ENCODE assay signal across 20 cellular contexts in the genomic region with DNA sequence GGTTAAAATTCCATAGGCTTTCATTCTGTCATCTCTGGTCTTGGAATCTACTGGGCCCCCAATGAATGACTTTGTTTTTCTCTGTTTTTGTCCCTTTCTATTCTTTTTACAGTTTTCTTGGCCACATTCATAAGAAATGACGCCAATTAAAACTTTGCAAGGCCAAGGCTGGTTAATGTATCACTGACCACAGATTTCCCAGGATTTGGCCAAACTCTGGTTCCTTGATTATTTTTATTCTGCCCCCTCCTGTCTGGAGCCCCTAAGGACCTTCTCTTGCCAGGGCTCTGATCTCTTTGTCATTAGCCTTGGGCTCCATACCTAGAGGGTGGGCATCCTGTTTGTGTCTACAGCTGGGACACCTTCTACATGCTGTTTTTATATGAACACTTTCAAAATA.
DNase-seq lines count a peak whose midpoint lies in the region; ATAC-seq, FAIRE-seq and TF ChIP-seq lines count a peak whose summit lies in the region.
"Had no signal": no experiment of that assay in that cellular context is flagged by ENCODE, and none has a peak within 500 bp of the region (broad histone marks: within the 10 kb centered on the region; RNA-seq: fewer than 3 reads in every experiment).

No MANE protein-coding gene starts in this region.

- no peak for FAIRE-seq in kidney (lab: Jason Lieb, UNC)

- TF ChIP-seq CTCF in right atrium auricular region (IDR thresholded peaks at IDR 0.05) (no peak), tibial artery (IDR thresholded peaks at IDR 0.05) (no peak), kidney (IDR thresholded peaks at IDR 0.05; ENCODE audit: borderline replicate concordance, extremely low read depth, insufficient read depth) (no peak), tibial nerve (IDR thresholded peaks at IDR 0.05) (no peak)

- DNase-seq in Right ventricle myocardium inferior (ENCODE audit: missing footprints) = no peak
- DNase-seq in right atrium auricular region (ENCODE audit: low spot score) = no peak
- peak; percentile 2 for DNase-seq in fibroblast of gingiva (ENCODE audit: low read depth)
- peak; percentile 43 for DNase-seq in left lobe of liver (ENCODE audit: low spot score)
- DNase-seq in tibial artery = no peak
- no peak for DNase-seq in kidney
- DNase-seq in tibial nerve (ENCODE audit: low spot score in 2 of 2) = no peak
- DNase-seq in DMS153 treated with DMSO at 0.1 percent for 48 hours (lab: John Stamatoyannopoulos, UW; ENCODE audit: unreplicated experiment) = no peak
- DNase-seq: CD8-positive, alpha-beta memory T cell; DMS 273 treated with DMSO at 0.1 percent for 48 hours; MM.1S; NCI-H1105; NCI-H187 treated with DMSO at 0.1 percent for 48 hours; NCI-H2171; NCI-H446 treated with DMSO at 0.1 percent for 48 hours; NCI-H748 treated with DMSO at 0.1 percent for 48 hours had no signal

- no peak for TF ChIP-seq EP300 in tibial nerve (IDR thresholded peaks at IDR 0.05)

- H3K9me3 ChIP-seq in right atrium auricular region (no peaks in the 10 kb centered on the region), tibial artery (no peaks in the 10 kb centered on the region), kidney (ENCODE audit: control insufficient read depth in 1 of 2, low read length in 2 of 2) (no peaks in the 10 kb centered on the region), tibial nerve (peaks cover 0 to under 1% (median 0%) of the 10 kb centered on the region in 4 donors)
- H3K9me3 ChIP-seq: BLaER1 had no signal

- 48 to 49% methylated on average over 1 of the region's 1 CpG for WGBS in tibial nerve, 2 donors

- TF ChIP-seq POLR2A in tibial nerve (IDR thresholded peaks at IDR 0.05) = no peak

- H3K27me3 ChIP-seq in right atrium auricular region (no peaks in the 10 kb centered on the region), tibial artery (no peaks in the 10 kb centered on the region), tibial nerve (no peaks in the 10 kb centered on the region)
- H3K27me3 ChIP-seq: BLaER1 had no signal

- ATAC-seq in Right ventricle myocardium inferior (peak; percentile 60), left lobe of liver (peak; percentile 83)
- ATAC-seq: Panc1 had no signal

- intact Hi-C loops in Right ventricle myocardium inferior (cut with DNase I) = no loop called here
- intact Hi-C loops in tibial artery (cut with DNase I; ENCODE audit: low total_unique reads) = no loop called here
- intact Hi-C loops in kidney (cut with DNase I) = no loop called here

- H3K36me3 ChIP-seq in right atrium auricular region (no peaks in the 10 kb centered on the region), tibial artery (no peaks in the 10 kb centered on the region), kidney (ENCODE audit: control insufficient read depth in 1 of 2, insufficient read depth in 2 of 2, low read length in 2 of 2) (no peaks in the 10 kb centered on the region), tibial nerve (no peaks in the 10 kb centered on the region)
- H3K36me3 ChIP-seq: BLaER1 had no signal

- no peak overlapping the region for H3K27ac ChIP-seq in right atrium auricular region
- H3K27ac ChIP-seq in tibial artery = peak overlapping the region; percentile 54 to 70
- H3K27ac ChIP-seq in kidney (ENCODE audit: low read depth in 2 of 2, low read length in 2 of 2) = no peak overlapping the region
- peak overlapping the region in 2 of 4 donors; percentile 7 to 54 for H3K27ac ChIP-seq in tibial nerve
- H3K27ac ChIP-seq: 22Rv1, BLaER1, KMS-11 had no signal

- no peaks in the 10 kb centered on the region for H3K4me1 ChIP-seq in right atrium auricular region
- H3K4me1 ChIP-seq in tibial artery = peaks cover 0 to 34% (median 11%) of the 10 kb centered on the region in 4 donors
- peaks cover 0 to 2% of the 10 kb centered on the region in 2 donors for H3K4me1 ChIP-seq in kidney (ENCODE audit: control insufficient read depth in 1 of 2, insufficient read depth in 1 of 2, low read depth in 1 of 2, low read length in 2 of 2)
- peaks cover 0 to 12% (median 3%) of the 10 kb centered on the region in 4 donors for H3K4me1 ChIP-seq in tibial nerve
- H3K4me1 ChIP-seq: BLaER1 had no signal

- no peak overlapping the region for H3K9ac ChIP-seq in kidney (ENCODE audit: low read length in 2 of 2)
- H3K9ac ChIP-seq: BLaER1, KMS-11 had no signal

- H3K4me3 ChIP-seq in right atrium auricular region (no peak overlapping the region), tibial artery (no peak overlapping the region), kidney (ENCODE audit: low read length in 2 of 2) (no peak overlapping the region), tibial nerve (no peak overlapping the region)
- H3K4me3 ChIP-seq: BLaER1 had no signal

Comparison
In these comparisons a context has a peak if more than half of its experiments do, and no peak if none do; other contexts are left out.
1. DNase-seq: peak in fibroblast of gingiva (single experiment) and left lobe of liver (single experiment); none in Right ventricle myocardium inferior (single experiment), right atrium auricular region (single experiment), tibial artery (0 of 2), kidney (single experiment), tibial nerve (0 of 2) and DMS153 treated with DMSO at 0.1 percent for 48 hours (single experiment).
2. H3K27ac ChIP-seq: peak in tibial artery (2 of 2); none in right atrium auricular region (0 of 2) and kidney (0 of 2).